ENCODE assay signal across 12 cellular contexts in genomic region chr7:69775231-69775771, GRCh38.
A peak's percentile ranks its signal among the peaks of the same experiment; 100 is the strongest.
DNase-seq lines count a peak whose midpoint lies in the region; ATAC-seq lines count a peak whose summit lies in the region.
"Had no signal": no experiment of that assay in that cellular context is flagged by ENCODE, and none has a peak within 500 bp of the region (broad histone marks: within the 10 kb centered on the region; RNA-seq: fewer than 3 reads in every experiment).

No MANE protein-coding gene starts in this region.

- no peaks in the 10 kb centered on the region for H3K36me3 ChIP-seq in mesodermal cell (ENCODE audit: control insufficient read depth, insufficient read depth, low read length)

- peak; percentile 86 for DNase-seq in AG20443 (ENCODE audit: low spot score)
- peak; percentile 80 for DNase-seq in NCI-H748 (lab: John Stamatoyannopoulos, UW; ENCODE audit: unreplicated experiment)
- peak; percentile 2 for DNase-seq in fibroblast of gingiva (ENCODE audit: low read depth)
- no peak for DNase-seq in activated CD4-positive, alpha-beta T cell treated with anti-CD3 and anti-CD28 coated beads, Interleukin-2, amount 50 U/mL, for 1 hour
- DNase-seq in cerebellar cortex (ENCODE audit: low spot score) = no peak
- no peak for DNase-seq in activated CD4-positive, CD25-positive, alpha-beta regulatory T cell (lab: John Stamatoyannopoulos, UW)
- DNase-seq: caudate nucleus; MM.1S; NCI-H524 treated with DMSO at 0.1 percent for 48 hours; stimulated activated CD8-positive, alpha-beta memory T cell treated with anti-CD3 and anti-CD28 coated beads, Interleukin-4, amount 100 ng/mL, for 48 hours had no signal

- H3K27ac ChIP-seq in mesodermal cell (ENCODE audit: low read depth, low read length, severe bottlenecking) = peak overlapping the region; percentile 52

- H3K9me3 ChIP-seq in mesodermal cell (ENCODE audit: control insufficient read depth, low read length) = no peaks in the 10 kb centered on the region

- 64 to 80% methylated on average over 4 to 6 of the region's 6 CpGs for WGBS in mesodermal cell (ENCODE audit: insufficient coverage in 2 of 2), 2 experiments

- no peak for ATAC-seq in HG02852 (IDR thresholded peaks at IDR 0.05; ENCODE audit: unreplicated experiment)

- peaks cover 16% of the 10 kb centered on the region for H3K4me1 ChIP-seq in mesodermal cell (ENCODE audit: control insufficient read depth, insufficient read depth, low read length, poor library complexity, severe bottlenecking)

- H3K4me3 ChIP-seq in mesodermal cell (ENCODE audit: extremely low read depth, insufficient read depth, low read length, poor library complexity, severe bottlenecking) = no peak overlapping the region

Comparison
In these comparisons a context has a peak if more than half of its experiments do, and no peak if none do; other contexts are left out.
1. DNase-seq: peak in AG20443 (single experiment), NCI-H748 (single experiment) and fibroblast of gingiva (single experiment); none in activated CD4-positive, alpha-beta T cell treated with anti-CD3 and anti-CD28 coated beads, Interleukin-2, amount 50 U/mL, for 1 hour (single experiment), cerebellar cortex (single experiment) and activated CD4-positive, CD25-positive, alpha-beta regulatory T cell (0 of 4).